16 cellular contexts compared by ENCODE assay signal in genomic region chr10:43958964-43959363, GRCh38.
"Had no signal": no experiment of that assay in that cellular context is flagged by ENCODE, and none has a peak within 500 bp of the region (broad histone marks: within the 10 kb centered on the region; RNA-seq: fewer than 3 reads in every experiment).

No MANE protein-coding gene starts in this region.

- H3K4me3 ChIP-seq: gastroesophageal sphincter, heart right ventricle, tibial nerve had no signal

- H3K27me3 ChIP-seq: gastroesophageal sphincter, heart right ventricle, tibial nerve had no signal

- FAIRE-seq: colon had no signal

- H3K27ac ChIP-seq: gastroesophageal sphincter, neutrophil, tibial nerve had no signal

- H3K9me3 ChIP-seq: gastroesophageal sphincter, heart right ventricle, neutrophil, tibial nerve had no signal

- DNase-seq: activated CD4-positive, alpha-beta T cell treated with anti-CD3 and anti-CD28 coated beads, Interleukin-2, amount 10 ng/mL, durations not matched to agents 24 days and 14 days; activated CD4-positive, CD25-positive, alpha-beta regulatory T cell; activated naive CD4-positive, alpha-beta T cell treated with anti-CD3 and anti-CD28 coated beads for 36 hours; activated T-cell treated with anti-CD3 and anti-CD28 coated beads for 4 hours; anterior cingulate cortex; central memory CD4-positive, alpha-beta T cell; heart right ventricle; kidney glomerular epithelial cell; left ventricle myocardium superior; mesendoderm; naive thymus-derived CD8-positive, alpha-beta T cell; T1000 had no signal

- H3K36me3 ChIP-seq: gastroesophageal sphincter, heart right ventricle, neutrophil, tibial nerve had no signal
